ENCODE assay signal across 12 cellular contexts in the genomic region with DNA sequence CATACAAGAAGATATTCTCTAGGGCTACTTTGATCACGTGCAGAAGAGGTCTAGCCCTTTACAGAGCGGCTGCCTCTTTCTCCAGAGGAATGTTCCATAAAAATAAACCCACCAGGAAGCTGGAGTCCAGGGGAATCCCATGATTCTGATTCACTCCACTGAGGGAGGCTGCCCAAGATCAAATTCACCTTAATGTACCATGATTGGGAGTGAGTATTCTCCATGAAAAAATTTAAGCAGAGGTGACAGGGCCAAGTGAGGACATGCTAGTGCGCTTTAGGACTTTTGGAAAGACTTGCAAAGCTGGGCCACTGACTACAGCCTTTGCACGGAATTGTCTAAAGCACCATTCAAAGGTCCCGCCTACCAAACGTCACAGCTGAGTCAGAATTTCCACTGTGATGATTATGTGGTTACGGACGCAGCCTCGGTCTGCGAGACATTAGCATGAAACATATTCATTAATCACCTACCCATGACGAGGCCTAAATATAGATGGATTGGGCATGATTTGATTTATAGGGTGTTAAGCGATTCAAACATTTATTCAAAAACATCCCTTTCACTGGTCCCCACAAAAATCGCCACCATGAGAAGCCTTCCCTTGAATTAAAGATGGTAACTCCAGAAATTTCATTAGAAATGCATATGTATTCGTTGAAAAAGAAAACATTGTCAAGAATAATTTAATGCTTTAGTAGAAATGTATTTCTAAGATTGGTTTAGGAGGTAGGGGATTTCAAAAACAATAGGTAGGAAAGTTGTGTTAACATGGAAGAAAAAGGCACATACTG.
DNase-seq lines count a peak whose midpoint lies in the region; FAIRE-seq and TF ChIP-seq lines count a peak whose summit lies in the region.
"Had no signal": no experiment of that assay in that cellular context is flagged by ENCODE, and none has a peak within 500 bp of the region (broad histone marks: within the 10 kb centered on the region; RNA-seq: fewer than 3 reads in every experiment).

No MANE protein-coding gene starts in this region.

- H3K9me3 ChIP-seq in mammary epithelial cell (replicated peaks; ENCODE audit: insufficient read depth, low read length) (no peaks in the 10 kb centered on the region), transverse colon (no peaks in the 10 kb centered on the region)
- H3K9me3 ChIP-seq: thoracic aorta had no signal

- peaks cover 8% of the 10 kb centered on the region for H3K4me1 ChIP-seq in mammary epithelial cell (ENCODE audit: insufficient read depth, low read length)
- peaks cover 0 to 17% (median 6%) of the 10 kb centered on the region in 4 donors for H3K4me1 ChIP-seq in transverse colon

- intact Hi-C loops in MCF 10A (cut with micrococcal nuclease): no loop called here
- intact Hi-C loops in mammary epithelial cell (cut with micrococcal nuclease): no loop called here
- intact Hi-C loops in transverse colon (cut with DNase I; ENCODE audit: low total_unique reads): no loop called here

- H2AFZ ChIP-seq in mammary epithelial cell (ENCODE audit: low read depth, low read length): no peak overlapping the region

- TF ChIP-seq POLR2A in transverse colon (IDR thresholded peaks at IDR 0.05): no peak

- TF ChIP-seq CTCF in MCF 10A (IDR thresholded peaks at IDR 0.05; ENCODE audit: unreplicated experiment) (no peak), mammary epithelial cell (conservative IDR thresholded peaks at IDR 0.05 in 1 of 2, IDR thresholded peaks at IDR 0.05 in 1 of 2; ENCODE audit: extremely low read depth in 1 of 2, insufficient read depth in 1 of 2, low read depth in 1 of 2, low read length in 2 of 2) (no peak), cardiac fibroblast (IDR thresholded peaks at IDR 0.05; ENCODE audit: low read depth, low read length) (no peak), transverse colon (IDR thresholded peaks at IDR 0.05) (no peak)

- peaks cover 18% of the 10 kb centered on the region for H3K4me1 Mint-ChIP-seq in MCF 10A (ENCODE audit: insufficient read depth, unreplicated experiment)
- H3K4me1 Mint-ChIP-seq: CD4-positive, CD25-positive, alpha-beta regulatory T cell had no signal

- no peaks in the 10 kb centered on the region for H3K27me3 ChIP-seq in mammary epithelial cell (ENCODE audit: insufficient read depth, low read length)
- H3K27me3 ChIP-seq in transverse colon: no peaks in the 10 kb centered on the region
- no peaks in the 10 kb centered on the region for H3K27me3 ChIP-seq in H7 (ENCODE audit: control insufficient read depth, insufficient read depth, low read length)

- H3K79me2 ChIP-seq in mammary epithelial cell (ENCODE audit: insufficient read depth, low read length): no peaks in the 10 kb centered on the region

- CTCF ChIA-PET in MCF 10A (lab: Yijun Ruan, JAX): interaction anchor here (1.0 to 1.9 kb wide), 5 partner anchors 19 to 208 kb away, joined by 3 to 8 read pairs (median 6); no protein-coding TSS in a partner anchor
- CTCF ChIA-PET in mammary epithelial cell (lab: Charles Lee; ENCODE audit: low non-redundant PET): interaction anchor here (0.7 kb wide), 1 partner anchor 10 kb away, joined by 3 read pairs; no protein-coding TSS in a partner anchor

- 86% methylated on average over 14 of the region's 14 CpGs for WGBS in mammary epithelial cell (ENCODE audit: low coverage, missing lambda C conversion rate)
- WGBS in transverse colon (ENCODE audit: low coverage in 1 of 2), 2 donors: 79 to 83% methylated on average over 10 to 14 of the region's 14 CpGs

- H3K9me3 Mint-ChIP-seq in MCF 10A (ENCODE audit: unreplicated experiment): no peaks in the 10 kb centered on the region
- H3K9me3 Mint-ChIP-seq: CD4-positive, CD25-positive, alpha-beta regulatory T cell had no signal

- H3K27ac Mint-ChIP-seq in MCF 10A (ENCODE audit: low read depth, unreplicated experiment): no peak overlapping the region
- H3K27ac Mint-ChIP-seq: CD4-positive, CD25-positive, alpha-beta regulatory T cell had no signal

- no peak overlapping the region for H3K9ac ChIP-seq in mammary epithelial cell (ENCODE audit: insufficient read depth, low read length)

- H3K4me3 ChIP-seq in mammary epithelial cell (replicated peaks in 1 of 3; ENCODE audit: insufficient read depth in 1 of 3, low read depth in 2 of 3, low read length in 3 of 3) (no peak overlapping the region), cardiac fibroblast (replicated peaks in 1 of 2; ENCODE audit: low read depth in 2 of 2, low read length in 2 of 2) (no peak overlapping the region), transverse colon (no peak overlapping the region), H7 (ENCODE audit: insufficient read depth, low read depth, low read length) (no peak overlapping the region)
- H3K4me3 ChIP-seq: lung, thoracic aorta had no signal

- H3K36me3 Mint-ChIP-seq in MCF 10A (ENCODE audit: insufficient read depth, unreplicated experiment): no peaks in the 10 kb centered on the region
- H3K36me3 Mint-ChIP-seq: CD4-positive, CD25-positive, alpha-beta regulatory T cell had no signal

- H3K4me3 Mint-ChIP-seq in MCF 10A (ENCODE audit: unreplicated experiment): no peak overlapping the region
- H3K4me3 Mint-ChIP-seq: CD4-positive, CD25-positive, alpha-beta regulatory T cell had no signal

- no peaks in the 10 kb centered on the region for H3K27me3 Mint-ChIP-seq in MCF 10A (ENCODE audit: insufficient read depth, unreplicated experiment)

- POLR2A ChIA-PET in MCF 10A (lab: Yijun Ruan, JAX): no interaction called here

- peak; percentile 55 for FAIRE-seq in HTR-8/SVneo (lab: Jason Lieb, UNC)

- in situ Hi-C loops in mammary epithelial cell (cut with MboI; ENCODE audit: low sequenced_read_pairs in 2 of 2): no loop called here
- in situ Hi-C loops in transverse colon (cut with MboI; ENCODE audit: low pct_ligation_motif_present in 1 of 4, low pct_unique_long_range_greater_than_20kb in 1 of 4, low sequenced_read_pairs in 3 of 4): no loop called here

- H3K4me2 ChIP-seq in mammary epithelial cell (ENCODE audit: insufficient read depth, low read depth, low read length): no peak overlapping the region

- TF ChIP-seq EP300 in transverse colon (IDR thresholded peaks at IDR 0.05; ENCODE audit: low read depth): no peak

- H3K36me3 ChIP-seq in mammary epithelial cell (ENCODE audit: insufficient read depth, low read length) (no peaks in the 10 kb centered on the region), transverse colon (no peaks in the 10 kb centered on the region), H7 (replicated peaks; ENCODE audit: control insufficient read depth, insufficient read depth, low read length) (no peaks in the 10 kb centered on the region)
- H3K36me3 ChIP-seq: thoracic aorta had no signal

- DNase-seq in MCF 10A (ENCODE audit: unreplicated experiment): peak; percentile 93
- DNase-seq in mammary epithelial cell: no peak
- peak; percentile 59 for DNase-seq in HTR-8/SVneo (ENCODE audit: insufficient read length, low spot score)
- DNase-seq in cardiac fibroblast (ENCODE audit: low read depth in 2 of 2): peak; percentile 92 to 98
- peak; percentile 29 for DNase-seq in transverse colon
- DNase-seq in H7: no peak
- DNase-seq in NCI-H82 treated with DMSO at 0.1 percent for 48 hours (lab: John Stamatoyannopoulos, UW; ENCODE audit: unreplicated experiment): no peak
- no peak for DNase-seq in D341Med (ENCODE audit: low spot score)
- DNase-seq: activated CD8-positive, alpha-beta memory T cell treated with anti-CD3 and anti-CD28 coated beads, Interleukin-2, amount 50 U/mL, for 4 hours; CD4-positive, CD25-positive, alpha-beta regulatory T cell had no signal

- H3K27ac ChIP-seq in mammary epithelial cell (ENCODE audit: insufficient read depth, low read depth, low read length) (no peak overlapping the region), transverse colon (peak overlapping the region in 1 of 4 donors; percentile 23)
- H3K27ac ChIP-seq: thoracic aorta had no signal

- dilution Hi-C loops in mammary epithelial cell (cut with HindIII; ENCODE audit: low sequenced_read_pairs): no loop called here

- BruUV-seq in MCF 10A (replicated peaks; lab: Mats Ljungman, UMichigan) (no TSS peak), mammary epithelial cell (replicated peaks; lab: Mats Ljungman, UMichigan) (no TSS peak)

- no peaks in the 10 kb centered on the region for H4K20me1 ChIP-seq in mammary epithelial cell (ENCODE audit: insufficient read depth, low read length)

Comparison
In these comparisons a context has a peak if more than half of its experiments do, and no peak if none do; other contexts are left out.
1. DNase-seq: peak in MCF 10A (single experiment), HTR-8/SVneo (single experiment), cardiac fibroblast (2 of 2) and transverse colon (single experiment); none in mammary epithelial cell (single experiment), H7 (single experiment), NCI-H82 treated with DMSO at 0.1 percent for 48 hours (single experiment) and D341Med (single experiment).